21 cellular contexts compared by ENCODE assay signal in genomic region chr13:34208326-34208725, GRCh38.
DNase-seq lines count a peak whose midpoint lies in the region; ATAC-seq and TF ChIP-seq lines count a peak whose summit lies in the region.
"Had no signal": no experiment of that assay in that cellular context is flagged by ENCODE, and none has a peak within 500 bp of the region (broad histone marks: within the 10 kb centered on the region; RNA-seq: fewer than 3 reads in every experiment).

No MANE protein-coding gene starts in this region.

- no peak for TF ChIP-seq CTCF in AG09309 (IDR thresholded peaks at IDR 0.05; ENCODE audit: control insufficient read depth, insufficient read depth, low read depth, low read length, missing control alignments)

- H3K4me3 ChIP-seq in AG09309 (ENCODE audit: control insufficient read depth, low read depth, low read length) (no peak overlapping the region), GM23248 (no peak overlapping the region)
- H3K4me3 ChIP-seq: gastrocnemius medialis, thoracic aorta had no signal

- H2AFZ ChIP-seq in GM23248 = peak overlapping the region; percentile 43; the same call in 1 of the 2 replicates

- in situ Hi-C loops in GM23248 (cut with MboI) = no loop called here

- H3K9me2 ChIP-seq in GM23248 (ENCODE audit: insufficient read depth) = peaks cover 5% of the 10 kb centered on the region; the same call in 1 of the 2 replicates

- H3K27me3 ChIP-seq in GM23248 (replicated peaks; ENCODE audit: insufficient read depth) = no peaks in the 10 kb centered on the region
- H3K27me3 ChIP-seq: gastrocnemius medialis, neutrophil had no signal

- DNase-seq in AG09309 (ENCODE audit: low read depth) (peak; percentile 32), GM23248 (peak; percentile 59), amniotic epithelial cell (ENCODE audit: low read depth) (peak; percentile 42), iris pigment epithelial cell (ENCODE audit: low read depth) (peak; percentile 60), cerebellar cortex (ENCODE audit: low spot score) (no peak), RKO (ENCODE audit: low spot score) (no peak)
- no peak for DNase-seq in activated naive CD4-positive, alpha-beta T cell treated with anti-CD3 and anti-CD28 coated beads, Interleukin-2, amount 50 U/mL, for 16 hours
- DNase-seq: activated CD4-positive, alpha-beta T cell treated with anti-CD3 and anti-CD28 coated beads, Interleukin-2, amount 10 ng/mL, durations not matched to agents 24 days and 14 days; amniotic stem cell; CD8-positive, alpha-beta memory T cell; DND-41; gastrocnemius medialis; NCI-H1092; NCI-H2029 treated with DMSO at 0.1 percent for 48 hours; NCI-H510A; RPMI8226; T-helper 1 cell had no signal

- H3F3A ChIP-seq in GM23248 (ENCODE audit: insufficient read depth) = peaks cover 21% of the 10 kb centered on the region

- no peaks in the 10 kb centered on the region for H3K79me2 ChIP-seq in GM23248 (ENCODE audit: insufficient read depth)

- peak overlapping the region; percentile 73 for H3K27ac ChIP-seq in GM23248
- H3K27ac ChIP-seq: gastrocnemius medialis, KMS-11, neutrophil, thoracic aorta had no signal

- 100% methylated on average over 1 of the region's 1 CpG for WGBS in GM23248 (ENCODE audit: low coverage in 1 of 2, low lambda C conversion rate in 2 of 2, missing lambda C conversion rate in 2 of 2), 2 experiments

- H3K9ac ChIP-seq in GM23248 = peak overlapping the region; percentile 23
- H3K9ac ChIP-seq: KMS-11 had no signal

- H3K9me3 ChIP-seq in GM23248 (ENCODE audit: low read depth) = no peaks in the 10 kb centered on the region
- H3K9me3 ChIP-seq: gastrocnemius medialis, neutrophil, thoracic aorta had no signal

- ATAC-seq in HG02884 (IDR thresholded peaks at IDR 0.05; ENCODE audit: unreplicated experiment) = no peak
- ATAC-seq: gastrocnemius medialis had no signal

- H3K4me2 ChIP-seq in GM23248 (ENCODE audit: unreplicated experiment) = peak overlapping the region; percentile 50
- H3K4me2 ChIP-seq: KMS-11 had no signal

- no peaks in the 10 kb centered on the region for H4K20me1 ChIP-seq in GM23248 (ENCODE audit: insufficient read depth)

- peaks cover 26% of the 10 kb centered on the region for H3K4me1 ChIP-seq in GM23248 (ENCODE audit: insufficient read depth)
- H3K4me1 ChIP-seq: gastrocnemius medialis had no signal

- H3K36me3 ChIP-seq in GM23248 (ENCODE audit: low read depth) = no peaks in the 10 kb centered on the region
- H3K36me3 ChIP-seq: gastrocnemius medialis, neutrophil, thoracic aorta had no signal

Comparison
In these comparisons a context has a peak if more than half of its experiments do, and no peak if none do; other contexts are left out.
1. DNase-seq: peak in AG09309 (single experiment), GM23248 (single experiment), amniotic epithelial cell (single experiment) and iris pigment epithelial cell (single experiment); none in activated naive CD4-positive, alpha-beta T cell treated with anti-CD3 and anti-CD28 coated beads, Interleukin-2, amount 50 U/mL, for 16 hours (single experiment), cerebellar cortex (single experiment) and RKO (single experiment).